Comparison of ENCODE assay signal across 11 cellular contexts in the genomic region with DNA sequence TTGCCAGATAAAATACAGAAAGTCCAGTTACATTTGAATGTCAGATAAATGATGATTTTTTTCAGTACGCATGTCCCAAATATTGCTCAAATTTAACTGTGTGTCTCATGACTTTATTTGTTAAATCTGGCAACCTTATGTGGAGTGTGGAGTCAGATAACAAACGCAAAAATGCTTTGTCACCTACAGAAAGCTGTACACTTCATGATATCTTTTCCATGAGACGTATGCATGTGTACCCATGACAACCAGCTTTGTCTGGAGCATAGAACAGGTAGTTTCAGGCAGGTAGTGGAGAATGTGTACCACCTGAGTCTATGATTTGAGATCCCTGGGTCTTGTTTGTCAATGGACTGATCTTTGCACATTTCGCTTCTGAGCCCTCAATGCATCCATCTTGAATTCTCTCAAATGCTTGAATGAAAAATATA.
DNase-seq lines count a peak whose midpoint lies in the region; TF ChIP-seq lines count a peak whose summit lies in the region.
"Had no signal": no experiment of that assay in that cellular context is flagged by ENCODE, and none has a peak within 500 bp of the region (broad histone marks: within the 10 kb centered on the region; RNA-seq: fewer than 3 reads in every experiment).

No MANE protein-coding gene starts in this region.

- H3K27ac ChIP-seq in stomach (peak overlapping the region; percentile 47 to 88 (median 76)), prostate gland (peak overlapping the region in 1 of 2 donors; percentile 37)
- H3K27ac ChIP-seq: 22Rv1 had no signal

- CTCF ChIA-PET in activated CD4-positive, alpha-beta memory T cell treated with anti-CD3 and anti-CD28 coated beads for 36 hours (lab: Charles Lee): no interaction called here

- intact Hi-C loops in activated CD4-positive, alpha-beta memory T cell treated with anti-CD3 and anti-CD28 coated beads for 36 hours (cut with micrococcal nuclease): loop anchor here (5.0 kb wide), 2 partner anchors 105 to 135 kb away; partner anchors contain the start of gene CPEB4
- intact Hi-C loops in stomach (cut with DNase I; ENCODE audit: low total_unique reads): no loop called here
- intact Hi-C loops in prostate gland (cut with DNase I): no loop called here

- H3K36me3 ChIP-seq in stomach (no peaks in the 10 kb centered on the region), prostate gland (no peaks in the 10 kb centered on the region)

- peak; percentile 81 for DNase-seq in DMS53 (lab: John Stamatoyannopoulos, UW)
- no peak for DNase-seq in DMS53 treated with DMSO at 0.1 percent for 48 hours (lab: John Stamatoyannopoulos, UW; ENCODE audit: unreplicated experiment)
- no peak for DNase-seq in activated CD4-positive, alpha-beta memory T cell treated with anti-CD3 and anti-CD28 coated beads for 36 hours
- DNase-seq in fibroblast of villous mesenchyme (ENCODE audit: low read depth): peak; percentile 29
- no peak for DNase-seq in stomach
- DNase-seq in activated effector memory CD4-positive, alpha-beta T cell treated with anti-CD3 and anti-CD28 coated beads, Interleukin-2, amount 50 U/mL, for 16 hours: no peak
- DNase-seq in KBM-7: no peak
- DNase-seq in prostate gland (ENCODE audit: low spot score): no peak
- DNase-seq: NCI-H1436 treated with DMSO at 0.1 percent for 48 hours had no signal

- H3K9me3 ChIP-seq in stomach (no peaks in the 10 kb centered on the region), prostate gland (no peaks in the 10 kb centered on the region)

- H3K4me1 Mint-ChIP-seq in activated CD4-positive, alpha-beta memory T cell treated with anti-CD3 and anti-CD28 coated beads for 36 hours (ENCODE audit: low read depth): peaks cover 33% of the 10 kb centered on the region

- TF ChIP-seq CTCF in fibroblast of villous mesenchyme (IDR thresholded peaks at IDR 0.05; ENCODE audit: insufficient read depth, low read depth, low read length) (no peak), stomach (IDR thresholded peaks at IDR 0.05) (no peak), prostate gland (IDR thresholded peaks at IDR 0.05) (no peak)

- in situ Hi-C loops in KBM-7 (cut with MboI; ENCODE audit: low pct_unique_long_range_greater_than_20kb, low sequenced_read_pairs): no loop called here

- H3K4me3 Mint-ChIP-seq in activated CD4-positive, alpha-beta memory T cell treated with anti-CD3 and anti-CD28 coated beads for 36 hours: no peak overlapping the region
- H3K4me3 Mint-ChIP-seq: activated naive CD8-positive, alpha-beta T cell treated with anti-CD3 and anti-CD28 coated beads, Interleukin-2, amount 10 ng/mL, durations not matched to agents 7 days and 5 days had no signal

- WGBS in stomach, 5 donors: 54 to 73% (median 59%) methylated on average over 4 of the region's 4 CpGs
- WGBS in prostate gland: 88% methylated on average over 4 of the region's 4 CpGs

- POLR2A ChIA-PET in activated CD4-positive, alpha-beta memory T cell treated with anti-CD3 and anti-CD28 coated beads for 36 hours (lab: Charles Lee): no interaction called here

- peaks cover 20 to 53% (median 34%) of the 10 kb centered on the region in 4 donors for H3K4me1 ChIP-seq in stomach
- H3K4me1 ChIP-seq in prostate gland (replicated peaks): peaks cover 3% of the 10 kb centered on the region

- TF ChIP-seq POLR2A in stomach (IDR thresholded peaks at IDR 0.05) (no peak), prostate gland (IDR thresholded peaks at IDR 0.05) (no peak)

- no peaks in the 10 kb centered on the region for H3K9me3 Mint-ChIP-seq in activated CD4-positive, alpha-beta memory T cell treated with anti-CD3 and anti-CD28 coated beads for 36 hours
- H3K9me3 Mint-ChIP-seq: activated naive CD8-positive, alpha-beta T cell treated with anti-CD3 and anti-CD28 coated beads, Interleukin-2, amount 10 ng/mL, durations not matched to agents 7 days and 5 days had no signal

- H3K27ac Mint-ChIP-seq in activated CD4-positive, alpha-beta memory T cell treated with anti-CD3 and anti-CD28 coated beads for 36 hours: peak overlapping the region; percentile 93

- H3K27me3 ChIP-seq in stomach (no peaks in the 10 kb centered on the region), prostate gland (replicated peaks; ENCODE audit: insufficient read depth) (no peaks in the 10 kb centered on the region)

- TF ChIP-seq EP300 in stomach (IDR thresholded peaks at IDR 0.05): no peak

- H3K36me3 Mint-ChIP-seq in activated CD4-positive, alpha-beta memory T cell treated with anti-CD3 and anti-CD28 coated beads for 36 hours: no peaks in the 10 kb centered on the region
- H3K36me3 Mint-ChIP-seq: activated naive CD8-positive, alpha-beta T cell treated with anti-CD3 and anti-CD28 coated beads, Interleukin-2, amount 10 ng/mL, durations not matched to agents 7 days and 5 days had no signal

- no peak overlapping the region for H3K4me3 ChIP-seq in fibroblast of villous mesenchyme (ENCODE audit: low read depth, low read length)
- H3K4me3 ChIP-seq in stomach: no peak overlapping the region
- H3K4me3 ChIP-seq in prostate gland: no peak overlapping the region

- H3K27me3 Mint-ChIP-seq in activated CD4-positive, alpha-beta memory T cell treated with anti-CD3 and anti-CD28 coated beads for 36 hours: no peaks in the 10 kb centered on the region
- H3K27me3 Mint-ChIP-seq: activated naive CD8-positive, alpha-beta T cell treated with anti-CD3 and anti-CD28 coated beads, Interleukin-2, amount 10 ng/mL, durations not matched to agents 7 days and 5 days had no signal

Comparison
In these comparisons a context has a peak if more than half of its experiments do, and no peak if none do; other contexts are left out.
1. DNase-seq: peak in DMS53 (single experiment) and fibroblast of villous mesenchyme (single experiment); none in DMS53 treated with DMSO at 0.1 percent for 48 hours (single experiment), activated CD4-positive, alpha-beta memory T cell treated with anti-CD3 and anti-CD28 coated beads for 36 hours (single experiment), stomach (single experiment), activated effector memory CD4-positive, alpha-beta T cell treated with anti-CD3 and anti-CD28 coated beads, Interleukin-2, amount 50 U/mL, for 16 hours (single experiment), KBM-7 (single experiment) and prostate gland (single experiment).